ENCODE assay signal across 20 cellular contexts in the genomic region with DNA sequence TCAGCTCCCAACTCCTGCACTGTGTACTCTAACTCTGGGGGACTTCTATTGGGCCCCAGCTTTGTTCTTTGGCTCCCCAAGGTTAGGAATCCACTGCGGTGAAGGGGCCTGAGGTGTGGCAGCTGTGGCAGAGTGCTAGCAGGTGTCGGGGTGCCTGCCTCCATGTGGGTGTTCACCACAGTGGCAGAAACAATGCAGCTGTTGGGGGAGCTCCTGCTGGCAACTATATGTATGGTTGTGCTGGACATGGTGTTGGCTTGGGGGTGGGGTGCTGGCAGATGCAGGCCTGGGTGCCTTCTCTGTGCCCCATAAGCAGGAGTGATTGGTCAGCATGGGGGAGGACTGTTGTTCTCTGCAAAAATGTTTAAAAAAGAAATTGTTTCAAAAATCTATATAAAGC.
DNase-seq lines count a peak whose midpoint lies in the region; ATAC-seq, FAIRE-seq and TF ChIP-seq lines count a peak whose summit lies in the region.
"Had no signal": no experiment of that assay in that cellular context is flagged by ENCODE, and none has a peak within 500 bp of the region (broad histone marks: within the 10 kb centered on the region; RNA-seq: fewer than 3 reads in every experiment).

No MANE protein-coding gene starts in this region.

- H3K4me3 ChIP-seq in KMS-11 (IDR thresholded peaks at IDR 0.05; ENCODE audit: insufficient read depth, low read depth, low read length) (no peak overlapping the region), kidney (ENCODE audit: low read length in 2 of 2) (no peak overlapping the region)
- H3K4me3 ChIP-seq: GM23338 had no signal

- H3K27me3 Mint-ChIP-seq in activated CD8-positive, alpha-beta T cell treated with anti-CD3 and anti-CD28 coated beads for 36 hours = no peaks in the 10 kb centered on the region
- peaks cover 33% of the 10 kb centered on the region for H3K27me3 Mint-ChIP-seq in central memory CD8-positive, alpha-beta T cell
- H3K27me3 Mint-ChIP-seq: CD4-positive, CD25-positive, alpha-beta regulatory T cell had no signal

- POLR2A ChIA-PET in activated CD8-positive, alpha-beta T cell treated with anti-CD3 and anti-CD28 coated beads for 36 hours (lab: Charles Lee) = interaction anchor here (0.6 to 1.0 kb wide), 3 partner anchors 16 to 388 kb away, joined by 3 to 4 read pairs (median 4); no protein-coding TSS in a partner anchor

- no peaks in the 10 kb centered on the region for H3K27me3 ChIP-seq in KMS-11 (ENCODE audit: insufficient read depth, low read depth)
- H3K27me3 ChIP-seq: BE2C had no signal

- H2AFZ ChIP-seq in KMS-11 (ENCODE audit: low read depth) = peak overlapping the region; percentile 34; the same call in 1 of the 2 replicates
- H2AFZ ChIP-seq: GM23338 had no signal

- no peak for FAIRE-seq in kidney (lab: Jason Lieb, UNC)
- FAIRE-seq: A204.1, D721Med, G401.6, GM12891, GM19239, H54, HepG2 had no signal

- H3K9me3 ChIP-seq in kidney (ENCODE audit: control insufficient read depth in 1 of 2, low read length in 2 of 2) = no peaks in the 10 kb centered on the region
- H3K9me3 ChIP-seq: BE2C, Caco-2 had no signal

- no peak overlapping the region for H3K27ac Mint-ChIP-seq in activated CD8-positive, alpha-beta T cell treated with anti-CD3 and anti-CD28 coated beads for 36 hours
- H3K27ac Mint-ChIP-seq in central memory CD8-positive, alpha-beta T cell (ENCODE audit: low read depth) = no peak overlapping the region
- H3K27ac Mint-ChIP-seq: CD4-positive, CD25-positive, alpha-beta regulatory T cell; GM23338; IgD-negative memory B cell had no signal

- peaks cover 6% of the 10 kb centered on the region for H3K36me3 Mint-ChIP-seq in activated CD8-positive, alpha-beta T cell treated with anti-CD3 and anti-CD28 coated beads for 36 hours (ENCODE audit: low read depth)
- peaks cover 4% of the 10 kb centered on the region for H3K36me3 Mint-ChIP-seq in central memory CD8-positive, alpha-beta T cell (ENCODE audit: insufficient read depth)
- H3K36me3 Mint-ChIP-seq: CD4-positive, CD25-positive, alpha-beta regulatory T cell had no signal

- H3K4me1 ChIP-seq in KMS-11 (ENCODE audit: low read depth, poor library complexity, severe bottlenecking) = peaks cover 50% of the 10 kb centered on the region
- H3K4me1 ChIP-seq in kidney (ENCODE audit: control insufficient read depth in 1 of 2, insufficient read depth in 1 of 2, low read depth in 1 of 2, low read length in 2 of 2) = no peaks in the 10 kb centered on the region
- H3K4me1 ChIP-seq: BE2C, Caco-2 had no signal

- no peak overlapping the region for H3K4me3 Mint-ChIP-seq in activated CD8-positive, alpha-beta T cell treated with anti-CD3 and anti-CD28 coated beads for 36 hours
- peak overlapping the region; percentile 21 for H3K4me3 Mint-ChIP-seq in central memory CD8-positive, alpha-beta T cell
- H3K4me3 Mint-ChIP-seq: CD4-positive, CD25-positive, alpha-beta regulatory T cell; GM23338; IgD-negative memory B cell had no signal

- no peak for ATAC-seq in activated CD8-positive, alpha-beta T cell treated with anti-CD3 and anti-CD28 coated beads for 36 hours
- ATAC-seq in central memory CD8-positive, alpha-beta T cell (replicated peaks; ENCODE audit: extremely low read depth, poor library complexity, severe bottlenecking) = no peak
- ATAC-seq: GM23338, HepG2 had no signal

- CTCF ChIA-PET in activated CD8-positive, alpha-beta T cell treated with anti-CD3 and anti-CD28 coated beads for 36 hours (lab: Charles Lee) = interaction anchor here (0.9 to 3.6 kb wide), 3 partner anchors 16 to 175 kb away, joined by 4 to 22 read pairs (median 4); no protein-coding TSS in a partner anchor

- peaks cover 5% of the 10 kb centered on the region for H3K9me3 Mint-ChIP-seq in activated CD8-positive, alpha-beta T cell treated with anti-CD3 and anti-CD28 coated beads for 36 hours
- peaks cover 11% of the 10 kb centered on the region for H3K9me3 Mint-ChIP-seq in central memory CD8-positive, alpha-beta T cell

- no peak for TF ChIP-seq CTCF in KMS-11 (conservative IDR thresholded peaks at IDR 0.05; ENCODE audit: low read depth, low read length)
- TF ChIP-seq CTCF in activated CD8-positive, alpha-beta T cell treated with anti-CD3 and anti-CD28 coated beads for 36 hours (IDR thresholded peaks at IDR 0.05) = no peak
- TF ChIP-seq CTCF in kidney (IDR thresholded peaks at IDR 0.05; ENCODE audit: borderline replicate concordance, extremely low read depth, insufficient read depth) = no peak

- H4K20me1 ChIP-seq in KMS-11 (ENCODE audit: insufficient read depth) = no peaks in the 10 kb centered on the region

- H3K79me2 ChIP-seq in KMS-11 (ENCODE audit: insufficient read depth, low read depth) = no peaks in the 10 kb centered on the region

- no peak overlapping the region; the same call in 1 of the 2 replicates for H3K9ac ChIP-seq in KMS-11
- no peak overlapping the region for H3K9ac ChIP-seq in kidney (ENCODE audit: low read length in 2 of 2)

- intact Hi-C loops in activated CD8-positive, alpha-beta T cell treated with anti-CD3 and anti-CD28 coated beads for 36 hours (cut with micrococcal nuclease) = no loop called here
- intact Hi-C loops in kidney (cut with DNase I) = no loop called here

- H3K27ac ChIP-seq in KMS-11 (peak overlapping the region; percentile 75), kidney (ENCODE audit: low read depth in 2 of 2, low read length in 2 of 2) (no peak overlapping the region)

- peak overlapping the region; percentile 71 for H3K4me2 ChIP-seq in KMS-11
- H3K4me2 ChIP-seq: GM23338 had no signal

- peak; percentile 5 for DNase-seq in activated CD8-positive, alpha-beta T cell treated with anti-CD3 and anti-CD28 coated beads for 36 hours
- DNase-seq in central memory CD8-positive, alpha-beta T cell (ENCODE audit: low spot score in 2 of 2) = no peak
- no peak for DNase-seq in kidney
- no peak for DNase-seq in activated CD4-positive, CD25-positive, alpha-beta regulatory T cell treated with anti-CD3 and anti-CD28 coated beads, Interleukin-2, amount 50 U/mL, for 72 hours
- DNase-seq in HCEC 1CT = no peak
- DNase-seq: ACHN; BE2C; C1 segment of cervical spinal cord; Caco-2; CD4-positive, CD25-positive, alpha-beta regulatory T cell had no signal

- H3K36me3 ChIP-seq in KMS-11 (ENCODE audit: insufficient read depth) = no peaks in the 10 kb centered on the region
- H3K36me3 ChIP-seq in kidney (ENCODE audit: control insufficient read depth in 1 of 2, insufficient read depth in 2 of 2, low read length in 2 of 2) = no peaks in the 10 kb centered on the region
- H3K36me3 ChIP-seq: BE2C had no signal

- H3K4me1 Mint-ChIP-seq in activated CD8-positive, alpha-beta T cell treated with anti-CD3 and anti-CD28 coated beads for 36 hours (ENCODE audit: low read depth) = peaks cover 5% of the 10 kb centered on the region
- peaks cover 11% of the 10 kb centered on the region for H3K4me1 Mint-ChIP-seq in central memory CD8-positive, alpha-beta T cell
